In genomic region chr9:79955300-79955699, GRCh38 we compare ENCODE assay signal across 10 cellular contexts.
DNase-seq lines count a peak whose midpoint lies in the region; ATAC-seq and TF ChIP-seq lines count a peak whose summit lies in the region.
"Had no signal": no experiment of that assay in that cellular context is flagged by ENCODE, and none has a peak within 500 bp of the region (broad histone marks: within the 10 kb centered on the region; RNA-seq: fewer than 3 reads in every experiment).

No MANE protein-coding gene starts in this region.

- no peak overlapping the region for H3K4me2 ChIP-seq in fibroblast of lung (ENCODE audit: extremely low read depth, insufficient read depth, low read length)

- H4K20me1 ChIP-seq in fibroblast of lung (ENCODE audit: control insufficient read depth, extremely low read depth, insufficient read depth, low read length): no peaks in the 10 kb centered on the region

- ATAC-seq in GM19328 (IDR thresholded peaks at IDR 0.05; ENCODE audit: unreplicated experiment) (no peak), HG02763 (IDR thresholded peaks at IDR 0.05; ENCODE audit: unreplicated experiment) (no peak)

- no peak overlapping the region for H3K9ac ChIP-seq in fibroblast of lung (ENCODE audit: insufficient read depth, low read length)

- H3K4me1 Mint-ChIP-seq in Caco-2 (ENCODE audit: low read depth, unreplicated experiment): no peaks in the 10 kb centered on the region
- H3K4me1 Mint-ChIP-seq: nephron progenitor cell had no signal

- H3K79me2 ChIP-seq in fibroblast of lung (ENCODE audit: control insufficient read depth, insufficient read depth, low read length): no peaks in the 10 kb centered on the region

- H3K4me3 ChIP-seq in AG09309 (ENCODE audit: control insufficient read depth, low read depth, low read length): no peak overlapping the region
- no peak overlapping the region for H3K4me3 ChIP-seq in NB4 (ENCODE audit: low read depth, low read length)
- H3K4me3 ChIP-seq in fibroblast of lung (replicated peaks in 1 of 4; ENCODE audit: control extremely low read depth in 1 of 4, insufficient read depth in 1 of 4, low read depth in 3 of 4, low read length in 4 of 4): no peak overlapping the region
- H3K4me3 ChIP-seq in Caco-2 (ENCODE audit: low read depth, low read length): no peak overlapping the region

- no peaks in the 10 kb centered on the region for H3K9me3 Mint-ChIP-seq in Caco-2 (ENCODE audit: unreplicated experiment)

- H3K4me3 Mint-ChIP-seq in Caco-2 (ENCODE audit: unreplicated experiment): no peak overlapping the region
- H3K4me3 Mint-ChIP-seq: nephron progenitor cell had no signal

- CTCF ChIA-PET in Caco-2 (lab: Charles Lee): no interaction called here

- no peak for TF ChIP-seq POLR2A in NB4 (IDR thresholded peaks at IDR 0.05; ENCODE audit: extremely low read depth, insufficient read length)

- no peaks in the 10 kb centered on the region for H3K9me3 ChIP-seq in fibroblast of lung (ENCODE audit: control insufficient read depth, insufficient read depth, low read depth, low read length)
- H3K9me3 ChIP-seq in Caco-2: no peaks in the 10 kb centered on the region

- no peaks in the 10 kb centered on the region for H3K36me3 ChIP-seq in fibroblast of lung (ENCODE audit: control insufficient read depth, insufficient read depth, low read length)
- no peaks in the 10 kb centered on the region for H3K36me3 ChIP-seq in Caco-2 (ENCODE audit: control insufficient read depth, insufficient read depth, low read length)

- no TSS peak for BruUV-seq in Caco-2 (replicated peaks; lab: Mats Ljungman, UMichigan)

- no peak overlapping the region for H3K27ac Mint-ChIP-seq in Caco-2 (ENCODE audit: unreplicated experiment)
- H3K27ac Mint-ChIP-seq: nephron progenitor cell had no signal

- H3K27me3 Mint-ChIP-seq in Caco-2 (ENCODE audit: insufficient read depth, unreplicated experiment): no peaks in the 10 kb centered on the region

- POLR2A ChIA-PET in Caco-2 (lab: Charles Lee): no interaction called here

- H2AFZ ChIP-seq in fibroblast of lung (ENCODE audit: low read length): no peak overlapping the region

- TF ChIP-seq CTCF in AG09309 (IDR thresholded peaks at IDR 0.05; ENCODE audit: control insufficient read depth, insufficient read depth, low read depth, low read length, missing control alignments) (peak; percentile 42), NB4 (IDR thresholded peaks at IDR 0.05; ENCODE audit: low read depth, low read length) (peak; percentile 30), fibroblast of lung (conservative IDR thresholded peaks at IDR 0.05 in 1 of 2, IDR thresholded peaks at IDR 0.05 in 1 of 2; ENCODE audit: low read depth in 1 of 2, low read length in 2 of 2) (peak; percentile 15 to 24), Caco-2 (IDR thresholded peaks at IDR 0.05; ENCODE audit: insufficient read depth in 1 of 2, low read depth in 1 of 2, low read length in 1 of 2, severe bottlenecking in 1 of 2, unreplicated experiment in 1 of 2) (no peak)

- no peaks in the 10 kb centered on the region for H3K36me3 Mint-ChIP-seq in Caco-2 (ENCODE audit: insufficient read depth, unreplicated experiment)

- H3K27me3 ChIP-seq in fibroblast of lung (ENCODE audit: control insufficient read depth, insufficient read depth, low read length) (no peaks in the 10 kb centered on the region), Caco-2 (replicated peaks; ENCODE audit: control insufficient read depth, insufficient read depth, low read length) (no peaks in the 10 kb centered on the region)

- no peak for DNase-seq in AG09309 (ENCODE audit: low read depth)
- DNase-seq in EL: peak; percentile 8
- peak; percentile 2 for DNase-seq in NB4 (ENCODE audit: low read depth)
- DNase-seq in fibroblast of lung (ENCODE audit: low read depth in 2 of 2): peak in 1 of 2 donors; percentile 9
- no peak for DNase-seq in NCI-H2107 (lab: John Stamatoyannopoulos, UW)
- DNase-seq in Caco-2: no peak
- DNase-seq: NCI-H226, nephron progenitor cell had no signal

- intact Hi-C loops in Caco-2 (cut with micrococcal nuclease; ENCODE audit: unreplicated experiment): no loop called here

- H3K4me1 ChIP-seq in fibroblast of lung (ENCODE audit: control insufficient read depth, extremely low read depth, insufficient read depth, low read length) (no peaks in the 10 kb centered on the region), Caco-2 (no peaks in the 10 kb centered on the region)

- H3K27ac ChIP-seq in fibroblast of lung (ENCODE audit: insufficient read depth, low read length): no peak overlapping the region

Comparison
In these comparisons a context has a peak if more than half of its experiments do, and no peak if none do; other contexts are left out.
1. DNase-seq: peak in EL (single experiment) and NB4 (single experiment); none in AG09309 (single experiment), NCI-H2107 (single experiment) and Caco-2 (0 of 2).
2. CTCF ChIP-seq: peak in AG09309 (single experiment), NB4 (single experiment) and fibroblast of lung (2 of 2); none in Caco-2 (0 of 2).